8 cellular contexts compared by ENCODE assay signal in genomic region chr2:101001713-101002561, GRCh38. TPM values are rescaled to one million over a fixed set of nuclear protein-coding genes. Genes with fewer than 3 reads are reported as not detected.
DNase-seq lines count a peak whose midpoint lies in the region; ATAC-seq and TF ChIP-seq lines count a peak whose summit lies in the region.

TSS of gene RPL31 (plus strand) at chr2:101002289. CDS start at chr2:101002702, 413 bp downstream.

- in situ Hi-C loops in GM18951 (cut with MboI; ENCODE audit: low sequenced_read_pairs, unreplicated experiment), result no loop called here

- DNase-seq in AG08395 (ENCODE audit: low spot score) (peak; percentile 99), NCI-H345 (lab: John Stamatoyannopoulos, UW) (peak; percentile 92), activated B cell treated with CpG ODN at 0.5 μM for 24 hours (peak; percentile 86), caudate nucleus (lab: John Stamatoyannopoulos, UW) (peak; percentile 52 to 97 (median 93)), immature natural killer cell (peak; percentile 93 to 95 (median 95)), smooth muscle cell of the brain vasculature (ENCODE audit: low read depth, low spot score) (peak; percentile 92)

- CTCF ChIA-PET in activated B cell treated with CpG ODN at 0.5 μM for 24 hours (lab: Charles Lee), result interaction anchor here (0.6 to 2.2 kb wide), 4 partner anchors 11 to 396 kb away, joined by 3 to 14 read pairs (median 6); no protein-coding TSS in a partner anchor

- peak within 1 kb of the TSS; percentile 97 for H3K4me3 Mint-ChIP-seq in activated B cell treated with CpG ODN at 0.5 μM for 24 hours
- peak within 1 kb of the TSS; percentile 91 to 98 (median 95) for H3K4me3 Mint-ChIP-seq in immature natural killer cell

- peaks cover 51% of the 10 kb centered on the region for H3K36me3 Mint-ChIP-seq in activated B cell treated with CpG ODN at 0.5 μM for 24 hours (ENCODE audit: low read depth)
- peaks cover 5 to 31% (median 14%) of the 10 kb centered on the region in 3 donors for H3K36me3 Mint-ChIP-seq in immature natural killer cell

- no peak for TF ChIP-seq CTCF in activated B cell treated with CpG ODN at 0.5 μM for 24 hours (IDR thresholded peaks at IDR 0.05)

- ATAC-seq in HG03196 (IDR thresholded peaks at IDR 0.05; ENCODE audit: unreplicated experiment), result peak; percentile 98
- ATAC-seq in activated B cell treated with CpG ODN at 0.5 μM for 24 hours (ENCODE audit: low read depth), result peak; percentile 95

- intact Hi-C loops in activated B cell treated with CpG ODN at 0.5 μM for 24 hours (cut with micrococcal nuclease), result loop anchor here (1.0 to 2.0 kb wide), 6 partner anchors 10 to 1821 kb away; partner anchors contain the start of genes CNOT11, EIF5B, MITD1 and MRPL30

- POLR2A ChIA-PET in activated B cell treated with CpG ODN at 0.5 μM for 24 hours (lab: Charles Lee), result interaction anchor here (0.6 to 2.4 kb wide), 25 partner anchors 8 to 1847 kb away, joined by 3 to 38 read pairs (median 4); partner anchors contain the start of genes CNOT11, CREG2, LIPT1 and PDCL3

- peak; percentile 98 for TF ChIP-seq POLR2A in GM18951 (IDR thresholded peaks at IDR 0.05; ENCODE audit: extremely low read depth, insufficient read depth, insufficient read length)

- H3K27me3 Mint-ChIP-seq in activated B cell treated with CpG ODN at 0.5 μM for 24 hours (no peaks in the 10 kb centered on the region), immature natural killer cell (ENCODE audit: low read depth in 3 of 3) (peaks cover 5 to 11% (median 11%) of the 10 kb centered on the region in 3 donors)

- H3K27ac ChIP-seq in caudate nucleus (ENCODE audit: low read depth, low read length), result peak within 1 kb of the TSS; percentile 85

- H3K9me3 Mint-ChIP-seq in activated B cell treated with CpG ODN at 0.5 μM for 24 hours (no peaks in the 10 kb centered on the region), immature natural killer cell (no peaks in the 10 kb centered on the region)

- peak within 1 kb of the TSS; percentile 95 for H3K27ac Mint-ChIP-seq in activated B cell treated with CpG ODN at 0.5 μM for 24 hours
- H3K27ac Mint-ChIP-seq in immature natural killer cell, result peak within 1 kb of the TSS; percentile 93 to 99 (median 96)

- H3K4me1 Mint-ChIP-seq in activated B cell treated with CpG ODN at 0.5 μM for 24 hours, result peaks cover 38% of the 10 kb centered on the region
- H3K4me1 Mint-ChIP-seq in immature natural killer cell, result peaks cover 44 to 53% of the 10 kb centered on the region in 2 donors

RNA-seq across cellular contexts. Expression of gene RPL31, which starts in this region (rescaled TPM):
- 1,828 and 2,370 TPM in 2 replicates for total RNA-seq in activated B cell treated with CpG ODN at 0.5 μM for 24 hours
- polyA plus RNA-seq in immature natural killer cell, result 1,000 to 10,000 TPM; 2,160 to 4,376 (median 2,775) TPM

Comparison
In these comparisons a context has a peak if more than half of its experiments do, and no peak if none do; other contexts are left out.
1. Peak in every context shown above with its lines: DNase-seq, ATAC-seq and H3K27ac ChIP-seq.